19 cellular contexts compared by ENCODE assay signal in the genomic region with DNA sequence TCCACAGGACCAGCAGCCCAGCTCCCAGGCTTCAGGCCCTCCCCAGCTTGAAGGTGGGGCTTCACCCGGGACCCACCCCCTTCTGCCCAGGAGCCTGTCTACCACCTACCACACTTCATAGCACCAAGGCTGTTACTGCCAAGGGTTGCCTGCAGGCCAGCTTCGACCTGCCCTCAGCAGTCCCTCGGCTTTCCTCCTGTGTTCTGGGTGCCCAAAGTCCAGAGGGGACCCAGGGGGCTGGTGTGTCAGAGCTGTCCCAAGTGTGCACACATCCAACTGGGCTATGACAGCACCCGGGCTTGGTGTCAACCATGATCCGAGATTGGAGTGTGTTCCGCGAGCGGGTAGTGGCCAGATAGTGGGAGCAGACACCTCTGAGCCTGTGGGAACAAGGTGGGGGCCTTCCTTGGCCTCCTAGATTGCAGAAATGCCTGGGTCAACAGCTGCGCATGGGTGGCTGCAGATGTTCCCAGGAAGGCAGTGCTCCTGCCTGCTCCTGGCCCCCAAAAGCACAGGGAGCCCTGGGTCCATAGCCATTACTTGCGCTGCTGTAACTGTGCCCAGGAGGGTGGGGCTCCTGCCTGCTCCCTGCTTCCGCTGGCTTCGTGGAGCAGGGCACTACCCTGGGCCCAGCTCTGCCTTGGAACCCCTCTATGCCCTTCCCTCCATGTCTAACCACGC. TPM values are rescaled to one million over a fixed set of nuclear protein-coding genes. Genes with fewer than 3 reads are reported as not detected.
DNase-seq lines count a peak whose midpoint lies in the region; ATAC-seq, FAIRE-seq and TF ChIP-seq lines count a peak whose summit lies in the region.
"Had no signal": no experiment of that assay in that cellular context is flagged by ENCODE, and none has a peak within 500 bp of the region (broad histone marks: within the 10 kb centered on the region; RNA-seq: fewer than 3 reads in every experiment).

No MANE protein-coding gene starts in this region.

- peaks cover 2% of the 10 kb centered on the region for H3K27me3 Mint-ChIP-seq in chondrocyte (ENCODE audit: low read depth)
- H3K27me3 Mint-ChIP-seq: IgD-negative memory B cell had no signal

- no peak for TF ChIP-seq POLR2A in HepG2 (IDR thresholded peaks at IDR 0.05; ENCODE audit: insufficient read depth in 1 of 2, low read depth in 2 of 2, low read length in 2 of 2)
- no peak for TF ChIP-seq POLR2A in spleen (IDR thresholded peaks at IDR 0.05)

- peaks cover 16% of the 10 kb centered on the region for H3K9me3 Mint-ChIP-seq in chondrocyte (ENCODE audit: low read depth)

- H3K4me3 Mint-ChIP-seq in chondrocyte (ENCODE audit: unreplicated experiment), result no peak overlapping the region
- H3K4me3 Mint-ChIP-seq: CD14-positive monocyte; CD8-positive, alpha-beta T cell; IgD-negative memory B cell had no signal

- H3K4me1 ChIP-seq in HepG2 (ENCODE audit: insufficient read depth, low read length) (peaks cover 16% of the 10 kb centered on the region), spleen (no peaks in the 10 kb centered on the region), small intestine (ENCODE audit: control insufficient read depth in 2 of 2, insufficient read depth in 1 of 2, low read depth in 1 of 2, low read length in 1 of 2) (no peaks in the 10 kb centered on the region)
- H3K4me1 ChIP-seq: A549 had no signal

- BruUV-seq in HepG2 (replicated peaks; lab: Mats Ljungman, UMichigan), result no TSS peak

- peak; percentile 87 for DNase-seq in chondrocyte (ENCODE audit: low spot score)
- no peak for DNase-seq in HepG2 (ENCODE audit: low spot score)
- peak; percentile 69 for DNase-seq in spleen
- DNase-seq in urothelium cell line (ENCODE audit: low spot score), result no peak
- DNase-seq in NOMO-1 (lab: John Stamatoyannopoulos, UW; ENCODE audit: unreplicated experiment in 2 of 2), result no peak
- DNase-seq in AG08395 (ENCODE audit: low spot score), result no peak
- no peak for DNase-seq in small intestine
- DNase-seq: CD8-positive, alpha-beta T cell; COR-L47; DMS153; GF-D8 had no signal

- no peak for TF ChIP-seq RAD21 in HepG2 (CRISPR knock-in tag; IDR thresholded peaks at IDR 0.05)

- in situ Hi-C loops in HepG2 (cut with HindIII; ENCODE audit: extremely low pct_ligation_motif_present, low pct_unique_long_range_greater_than_20kb), result no loop called here

- no peaks in the 10 kb centered on the region for H3K4me1 Mint-ChIP-seq in chondrocyte (ENCODE audit: low read depth)
- H3K4me1 Mint-ChIP-seq: IgD-negative memory B cell had no signal

- POLR2A ChIA-PET in HepG2 (lab: Yijun Ruan, JAX), result interaction anchor here (1.0 kb wide), 1 partner anchor 80 kb away, joined by 3 read pairs; no protein-coding TSS in a partner anchor

- H3K4me3 ChIP-seq in HepG2 (replicated peaks in 1 of 3; ENCODE audit: insufficient read depth in 1 of 3, low read depth in 2 of 3, low read length in 3 of 3), result no peak overlapping the region
- no peak overlapping the region for H3K4me3 ChIP-seq in spleen
- no peak overlapping the region for H3K4me3 ChIP-seq in small intestine (ENCODE audit: low read depth in 1 of 2, low read length in 2 of 2)
- H3K4me3 ChIP-seq: A549 had no signal

- 67% methylated on average over 6 of the region's 13 CpGs for WGBS in HepG2 (ENCODE audit: low lambda C conversion rate)
- WGBS in spleen, 5 donors, result 74 to 94% (median 90%) methylated on average over 8 to 13 of the region's 13 CpGs
- WGBS in small intestine, 3 donors, result 90 to 92% (median 92%) methylated on average over 13 of the region's 13 CpGs

- CTCF ChIA-PET in HepG2 (lab: Yijun Ruan, JAX; ENCODE audit: low intra/inter-chr PET ratio, low total read pairs), result no interaction called here

- no peak for ATAC-seq in HepG2
- ATAC-seq: A549; CD8-positive, alpha-beta T cell had no signal

- intact Hi-C loops in HepG2 (cut with micrococcal nuclease; ENCODE audit: unreplicated experiment) (no loop called here), spleen (cut with DNase I; ENCODE audit: low total_unique reads) (no loop called here)

- H2AFZ ChIP-seq in HepG2 (ENCODE audit: low read length), result no peak overlapping the region

- H3K36me3 Mint-ChIP-seq in chondrocyte (ENCODE audit: low read depth), result no peaks in the 10 kb centered on the region

- no peak overlapping the region for H3K4me2 ChIP-seq in HepG2 (ENCODE audit: low read depth, low read length)
- H3K4me2 ChIP-seq: A549 had no signal

- H3K9ac ChIP-seq in HepG2 (ENCODE audit: insufficient read depth, low read depth, low read length), result no peak overlapping the region

- H3K79me2 ChIP-seq in HepG2 (ENCODE audit: insufficient read depth, low read length), result no peaks in the 10 kb centered on the region

- no peak overlapping the region for H3K27ac Mint-ChIP-seq in chondrocyte (ENCODE audit: unreplicated experiment)
- H3K27ac Mint-ChIP-seq: CD8-positive, alpha-beta T cell; IgD-negative memory B cell had no signal

- H4K20me1 ChIP-seq in HepG2 (ENCODE audit: insufficient read depth, low read length), result no peaks in the 10 kb centered on the region

- H3K27me3 ChIP-seq in HepG2 (ENCODE audit: control insufficient read depth in 1 of 2, insufficient read depth in 2 of 2, low read length in 2 of 2) (no peaks in the 10 kb centered on the region), spleen (replicated peaks in 1 of 7) (no peaks in the 10 kb centered on the region), small intestine (ENCODE audit: control insufficient read depth in 2 of 2, insufficient read depth in 2 of 2, low read length in 2 of 2) (no peaks in the 10 kb centered on the region)

- H3K27ac ChIP-seq in HepG2 (ENCODE audit: extremely low read length, insufficient read depth, low read length), result no peak overlapping the region
- H3K27ac ChIP-seq in spleen, result peak overlapping the region in 3 of 8 donors; percentile 14 to 83 (median 69)
- no peak overlapping the region for H3K27ac ChIP-seq in small intestine (ENCODE audit: low read depth in 1 of 2, low read length in 1 of 2)
- H3K27ac ChIP-seq: A549 had no signal

- FAIRE-seq in HepG2 (lab: Jason Lieb, UNC) (no peak), urothelium cell line (lab: Jason Lieb, UNC) (peak; percentile 61), small intestine (lab: Jason Lieb, UNC) (no peak)
- FAIRE-seq: A549, D721Med, GM19239, H1 had no signal

- no peaks in the 10 kb centered on the region for H3K36me3 ChIP-seq in HepG2 (replicated peaks in 1 of 2; ENCODE audit: control insufficient read depth in 1 of 2, insufficient read depth in 2 of 2, low read length in 2 of 2)
- H3K36me3 ChIP-seq in spleen, result peaks cover 0 to 15% (median 0%) of the 10 kb centered on the region in 6 donors
- peaks cover 0 to 9% of the 10 kb centered on the region in 2 donors for H3K36me3 ChIP-seq in small intestine (ENCODE audit: control insufficient read depth in 2 of 2, insufficient read depth in 2 of 2, low read length in 2 of 2)

- H3K9me3 ChIP-seq in HepG2 (ENCODE audit: low read length) (peaks cover 10% of the 10 kb centered on the region; the same call in 1 of the 2 replicates), spleen (peaks cover 0 to 64% (median 9%) of the 10 kb centered on the region in 8 donors), small intestine (ENCODE audit: control insufficient read depth, low read depth) (peaks cover 5% of the 10 kb centered on the region)
- H3K9me3 ChIP-seq: A549 had no signal

- TF ChIP-seq CTCF in chondrocyte (IDR thresholded peaks at IDR 0.05) (no peak), HepG2 (CRISPR knock-in tag; IDR thresholded peaks at IDR 0.05) (no peak), spleen (IDR thresholded peaks at IDR 0.05 in 8 of 11, conservative IDR thresholded peaks at IDR 0.05 in 3 of 11) (no peak)

- TF ChIP-seq EP300 in HepG2 (IDR thresholded peaks at IDR 0.05; ENCODE audit: low read depth in 2 of 2, low read length in 2 of 2) (no peak), HepG2 (CRISPR knock-in tag; IDR thresholded peaks at IDR 0.05; ENCODE audit: borderline replicate concordance) (no peak)

TF ChIP-seq in HepG2, 621 proteins besides CTCF, POLR2A, EP300 and RAD21 (continues in another document):
- TF ChIP-seq ZNF12 (CRISPR knock-in tag; IDR thresholded peaks at IDR 0.05) (no peak), MAFF (IDR thresholded peaks at IDR 0.05; ENCODE audit: low read depth, low read length) (no peak), FOXK2 (IDR thresholded peaks at IDR 0.05) (no peak)
- TF ChIP-seq, protein P1, sequence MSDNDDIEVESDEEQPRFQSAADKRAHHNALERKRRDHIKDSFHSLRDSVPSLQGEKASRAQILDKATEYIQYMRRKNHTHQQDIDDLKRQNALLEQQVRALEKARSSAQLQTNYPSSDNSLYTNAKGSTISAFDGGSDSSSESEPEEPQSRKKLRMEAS (IDR thresholded peaks at IDR 0.05), result no peak

RNA-seq across cellular contexts. Expression of a gene that starts 16.8 kb away (rescaled TPM):
- total RNA-seq in chondrocyte, result 0.15 to 0.52 TPM (median 0.51 TPM) in 3 replicates
- 0.20 and 0.21 TPM in 2 replicates for total RNA-seq in HepG2 (2016; rRNA removed; fragmentation: Illumina TruSeq; extraction: Trizol)
- total RNA-seq in HepG2 (2016; cell fraction: cytosol; rRNA removed; fragmentation: Illumina TruSeq; extraction: Trizol; ENCODE audit: low read depth), result not detected in 2 replicates
- total RNA-seq in HepG2 (2016; cell fraction: insoluble cytoplasmic fraction; rRNA removed; fragmentation: Illumina TruSeq; extraction: Trizol), result 0.40 and 0.41 TPM in 2 replicates
- 0.07 and 0.15 TPM in 2 replicates for total RNA-seq in HepG2 (2016; cell fraction: membrane; rRNA removed; fragmentation: Illumina TruSeq; extraction: Trizol)
- total RNA-seq in HepG2 (2016; cell fraction: nucleus; rRNA removed; fragmentation: Illumina TruSeq; extraction: Trizol), result 0.19 and 0.31 TPM in 2 replicates
- 0.25 TPM in 2 replicates for polyA plus RNA-seq in HepG2 (2011; rRNA removed)
- polyA plus RNA-seq in HepG2 (2011; cell fraction: cytosol; rRNA removed), result 0.07 and 0.24 TPM in 2 replicates
- 0.08 and 0.16 TPM in 2 replicates for polyA plus RNA-seq in HepG2 (2011; cell fraction: nucleus; rRNA removed)
- 0.32 and 0.42 TPM in 2 replicates for polyA plus RNA-seq in HepG2 (2012)
- polyA plus RNA-seq in HepG2 (2016; cell fraction: cytosol; fragmentation: Illumina TruSeq; extraction: Trizol; ENCODE audit: low read depth), result 0.12 TPM in 1 of 2 replicates, not detected in the other
- 0.25 and 0.26 TPM in 2 replicates for polyA plus RNA-seq in HepG2 (2016; cell fraction: insoluble cytoplasmic fraction; fragmentation: Illumina TruSeq; extraction: Trizol; ENCODE audit: low read depth)
- polyA plus RNA-seq in HepG2 (2016; cell fraction: membrane; fragmentation: Illumina TruSeq; extraction: Trizol; ENCODE audit: low read depth), result 0.05 TPM in 1 of 2 replicates, not detected in the other
- 0.05 and 0.14 TPM in 2 replicates for polyA plus RNA-seq in HepG2 (2016; cell fraction: nucleus; fragmentation: Illumina TruSeq; extraction: Trizol; ENCODE audit: insufficient read depth, low read depth)
- polyA minus RNA-seq in HepG2 (2011; rRNA and poly(A)+ RNA removed; ENCODE audit: low replicate concordance), result 0.05 and 0.30 TPM in 2 replicates
- polyA minus RNA-seq in HepG2 (2011; cell fraction: cytosol; rRNA and poly(A)+ RNA removed), result 0.35 and 0.59 TPM in 2 replicates
- 0.39 and 0.62 TPM in 2 replicates for polyA minus RNA-seq in HepG2 (2011; cell fraction: nucleus; rRNA and poly(A)+ RNA removed)
- total RNA-seq in spleen, result 10 to 100 TPM; 14.4 to 53.1 (median 33.4) TPM
- polyA plus RNA-seq in spleen, result 1 to 10 TPM; 1.1 to 4.3 (median 1.4) TPM
- 10 to 100 TPM; 15.5 to 77.2 (median 45.4) TPM for polyA plus RNA-seq in small intestine
- total RNA-seq: H1 had no signal
- polyA plus RNA-seq: AG04450, BJ, H1 had no signal

Comparison
In these comparisons a context has a peak if more than half of its experiments do, and no peak if none do; other contexts are left out.
1. DNase-seq: peak in chondrocyte (single experiment) and spleen (single experiment); none in HepG2 (single experiment), urothelium cell line (single experiment), NOMO-1 (0 of 2), AG08395 (single experiment) and small intestine (single experiment).
2. RNA of a gene that starts 16.8 kb away (total RNA-seq): 14.4 to 53.1 TPM in spleen; 0.15 to 0.52 TPM in chondrocyte and 0.07 to 0.41 TPM in HepG2; every median in the first group is over 10 times any median in the second.